ENCODE assay signal across 15 cellular contexts in genomic region chr16:28435340-28435739, GRCh38. TPM values are rescaled to one million over a fixed set of nuclear protein-coding genes. Genes with fewer than 3 reads are reported as not detected.
"Had no signal": no experiment of that assay in that cellular context is flagged by ENCODE, and none has a peak within 500 bp of the region (broad histone marks: within the 10 kb centered on the region; RNA-seq: fewer than 3 reads in every experiment).

No MANE protein-coding gene starts in this region.

RNA-seq across cellular contexts. Expression of gene NPIPB7, which starts 36.8 kb away (rescaled TPM):
- total RNA-seq: heart right ventricle, hepatocyte, left cardiac atrium, left lobe of liver, mammary epithelial cell, mononuclear cell, natural killer cell, occipital lobe, prostate gland, sigmoid colon, subcutaneous adipose tissue, suprapubic skin, thoracic aorta, ureter had no signal
- polyA plus RNA-seq: heart right ventricle, hepatocyte, mammary epithelial cell had no signal

RNA-seq across cellular contexts. Expression of gene APOBR, which starts 59.1 kb away (rescaled TPM):
- total RNA-seq: mesothelial cell of epicardium, occipital lobe had no signal
